ENCODE assay signal across 24 cellular contexts in the genomic region with DNA sequence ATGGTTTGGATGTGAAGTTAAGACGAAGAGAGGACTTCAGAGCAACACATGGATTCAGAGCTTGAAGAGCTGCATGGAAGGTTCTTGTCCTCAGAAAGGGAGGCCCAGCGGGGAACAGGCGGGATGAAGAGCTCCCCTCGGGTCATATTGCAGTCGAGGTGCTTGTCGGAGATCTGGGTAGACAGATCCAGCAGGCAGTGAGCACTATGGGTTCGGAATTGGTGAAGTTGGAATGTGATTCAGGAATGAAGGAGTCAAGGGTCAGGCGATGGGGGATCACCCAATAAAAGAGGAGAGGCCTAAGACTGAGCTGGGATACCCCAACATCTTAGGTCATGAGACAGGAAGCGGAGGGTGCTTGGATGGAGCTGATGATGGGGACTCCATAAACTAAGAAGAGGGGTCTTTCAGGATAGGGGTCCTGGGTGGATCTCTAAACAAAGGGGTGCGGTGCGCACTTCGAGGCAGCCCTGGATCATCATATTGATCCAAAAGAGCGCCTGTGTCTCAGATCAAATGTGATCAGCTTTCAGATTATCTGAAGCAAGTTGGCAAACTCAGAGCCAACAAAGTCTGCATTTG.
A peak's percentile ranks its signal among the peaks of the same experiment; 100 is the strongest.
DNase-seq lines count a peak whose midpoint lies in the region; ATAC-seq and TF ChIP-seq lines count a peak whose summit lies in the region.
"Had no signal": no experiment of that assay in that cellular context is flagged by ENCODE, and none has a peak within 500 bp of the region (broad histone marks: within the 10 kb centered on the region; RNA-seq: fewer than 3 reads in every experiment).

No MANE protein-coding gene starts in this region.

- H3K4me2 ChIP-seq in BLaER1 treated with 17β-estradiol and CSF1 and Interleukin-3, amounts not matched to agents 10 nM and 100 nM = peak overlapping the region in 8 of 11 experiments; percentile 40 to 76 (median 66); a peak in 15 of 22 replicates

- no peak for TF ChIP-seq CTCF in suprapubic skin (IDR thresholded peaks at IDR 0.05)

- peaks cover 0 to 45% (median 26%) of the 10 kb centered on the region in 10 experiments; a peak in 15 of 20 replicates for H3K4me1 ChIP-seq in BLaER1 treated with 17β-estradiol and CSF1 and Interleukin-3, amounts not matched to agents 10 nM and 100 nM
- H3K4me1 ChIP-seq in suprapubic skin = no peaks in the 10 kb centered on the region
- H3K4me1 ChIP-seq: SJCRH30 had no signal

- H3K27ac ChIP-seq in BLaER1 treated with 17β-estradiol and CSF1 and Interleukin-3, amounts not matched to agents 10 nM and 100 nM = no peak overlapping the region
- no peak overlapping the region for H3K27ac ChIP-seq in suprapubic skin
- H3K27ac ChIP-seq: GM23248, HL-60, SJCRH30 had no signal

- 87% methylated on average over 13 of the region's 13 CpGs for WGBS in suprapubic skin

- peaks cover 0 to 6% (median 4%) of the 10 kb centered on the region in 11 experiments; a peak in 16 of 22 replicates for H3K9me3 ChIP-seq in BLaER1 treated with 17β-estradiol and CSF1 and Interleukin-3, amounts not matched to agents 10 nM and 100 nM (replicated peaks in 1 of 11)
- no peaks in the 10 kb centered on the region for H3K9me3 ChIP-seq in suprapubic skin
- H3K9me3 ChIP-seq: BE2C had no signal

- H3K27me3 ChIP-seq in BLaER1 treated with 17β-estradiol and CSF1 and Interleukin-3, amounts not matched to agents 10 nM and 100 nM = no peaks in the 10 kb centered on the region
- peaks cover 3% of the 10 kb centered on the region for H3K27me3 ChIP-seq in suprapubic skin
- H3K27me3 ChIP-seq: BE2C had no signal

- TF ChIP-seq POLR2A in suprapubic skin (IDR thresholded peaks at IDR 0.05) = no peak

- 0 out of 22 replicates have a peak, but pooled peaks cover 0 to 3% (median 0%) of the 10 kb centered on the region in 11 experiments for H4K20me1 ChIP-seq in BLaER1 treated with 17β-estradiol and CSF1 and Interleukin-3, amounts not matched to agents 10 nM and 100 nM

- TF ChIP-seq EP300 in suprapubic skin (IDR thresholded peaks at IDR 0.05) = no peak

- H3K9ac ChIP-seq in BLaER1 treated with 17β-estradiol and CSF1 and Interleukin-3, amounts not matched to agents 10 nM and 100 nM = no peak overlapping the region
- H3K9ac ChIP-seq: GM23248 had no signal

- H3K4me3 ChIP-seq in BLaER1 treated with 17β-estradiol and CSF1 and Interleukin-3, amounts not matched to agents 10 nM and 100 nM = no peak overlapping the region
- no peak overlapping the region for H3K4me3 ChIP-seq in suprapubic skin
- H3K4me3 ChIP-seq: GM23248, SJCRH30 had no signal

- no peaks in the 10 kb centered on the region for H3K36me3 ChIP-seq in BLaER1 treated with 17β-estradiol and CSF1 and Interleukin-3, amounts not matched to agents 10 nM and 100 nM
- no peaks in the 10 kb centered on the region for H3K36me3 ChIP-seq in suprapubic skin
- H3K36me3 ChIP-seq: BE2C, SJCRH30 had no signal

- peak; percentile 31 for DNase-seq in activated effector memory CD4-positive, alpha-beta T cell treated with anti-CD3 and anti-CD28 coated beads, Interleukin-2, amount 50 U/mL, for 16 hours
- DNase-seq in activated effector memory CD4-positive, alpha-beta T cell treated with Interleukin-2 at 50 U/mL for 16 hours = no peak
- DNase-seq in mesenteric fat pad (ENCODE audit: low spot score) = peak; percentile 85
- DNase-seq in suprapubic skin (ENCODE audit: low spot score in 2 of 2) = peak; percentile 31 to 56
- no peak for DNase-seq in SW480 (ENCODE audit: low spot score)
- DNase-seq in stimulated activated CD4-positive, alpha-beta T cell treated with anti-CD3 and anti-CD28 coated beads, Interleukin-2, amount 100 ng/mL, for 48 hours = no peak
- DNase-seq: 8988T; ACHN; CD4-positive, alpha-beta T cell; H7; NCI-H1092; NCI-H1436; NCI-H187; NCI-H2081 treated with DMSO at 0.1 percent for 48 hours; NCI-H2171 treated with DMSO at 0.1 percent for 48 hours; NCI-H446; NCI-H524 treated with DMSO at 0.1 percent for 48 hours; NCI-H774; SJCRH30 had no signal

- no peak for ATAC-seq in GM21526 (IDR thresholded peaks at IDR 0.05; ENCODE audit: low FRiP score, unreplicated experiment)

Comparison
In these comparisons a context has a peak if more than half of its experiments do, and no peak if none do; other contexts are left out.
1. DNase-seq: peak in activated effector memory CD4-positive, alpha-beta T cell treated with anti-CD3 and anti-CD28 coated beads, Interleukin-2, amount 50 U/mL, for 16 hours (single experiment), mesenteric fat pad (single experiment) and suprapubic skin (2 of 2); none in activated effector memory CD4-positive, alpha-beta T cell treated with Interleukin-2 at 50 U/mL for 16 hours (single experiment), SW480 (single experiment) and stimulated activated CD4-positive, alpha-beta T cell treated with anti-CD3 and anti-CD28 coated beads, Interleukin-2, amount 100 ng/mL, for 48 hours (0 of 2).